ENCODE assay signal across 8 cellular contexts in the genomic region with DNA sequence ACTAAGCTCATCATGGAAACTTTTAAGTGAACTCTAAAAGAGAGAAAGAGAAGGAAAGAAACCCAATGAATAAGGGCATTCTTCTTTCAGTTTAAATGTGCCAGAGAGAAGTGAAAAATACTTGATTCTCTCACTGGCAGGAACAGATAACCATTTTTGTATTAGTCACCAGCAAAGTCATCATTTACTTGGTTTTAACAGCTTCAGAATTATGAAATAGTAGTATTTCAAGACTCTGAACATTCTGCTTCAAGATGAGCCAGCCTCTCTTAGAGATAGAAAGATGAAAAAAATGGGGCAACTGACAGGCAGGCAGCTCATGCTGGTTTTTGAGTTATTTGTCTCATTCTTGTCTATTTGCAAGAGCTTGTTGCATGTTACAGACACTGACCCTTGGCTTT.
DNase-seq lines count a peak whose midpoint lies in the region; ATAC-seq and TF ChIP-seq lines count a peak whose summit lies in the region.

No MANE protein-coding gene starts in this region.

- ATAC-seq in activated CD8-positive, alpha-beta memory T cell treated with anti-CD3 and anti-CD28 coated beads, Interleukin-2, amount 10 ng/mL, durations not matched to agents 7 days and 5 days: peak; percentile 61
- ATAC-seq in HG03064 (IDR thresholded peaks at IDR 0.05; ENCODE audit: low read depth, unreplicated experiment) (peak; percentile 80), omental fat pad (ENCODE audit: low FRiP score) (peak; percentile 92), HG03097 (IDR thresholded peaks at IDR 0.05; ENCODE audit: low FRiP score, unreplicated experiment) (no peak)

- DNase-seq in activated CD8-positive, alpha-beta memory T cell treated with anti-CD3 and anti-CD28 coated beads, Interleukin-2, amount 10 ng/mL, durations not matched to agents 7 days and 5 days: no peak
- DNase-seq in activated CD8-positive, alpha-beta memory T cell treated with anti-CD3 and anti-CD28 coated beads for 24 hours: no peak
- DNase-seq in omental fat pad (ENCODE audit: low spot score): no peak
- no peak for DNase-seq in NCI-H524 treated with DMSO at 0.1 percent for 48 hours (lab: John Stamatoyannopoulos, UW)
- DNase-seq in NCI-H146 (lab: John Stamatoyannopoulos, UW): no peak

- TF ChIP-seq CTCF in omental fat pad (IDR thresholded peaks at IDR 0.05): no peak

- H3K4me1 Mint-ChIP-seq in activated CD8-positive, alpha-beta memory T cell treated with anti-CD3 and anti-CD28 coated beads, Interleukin-2, amount 10 ng/mL, durations not matched to agents 7 days and 5 days: peaks cover 24% of the 10 kb centered on the region
- peaks cover 4% of the 10 kb centered on the region for H3K4me1 Mint-ChIP-seq in T-helper 1 cell treated with Interleukin-12 subunit alpha and Interleukin-12 subunit beta and Interleukin-4 antibody, amounts not matched to agents 30 μg/mL and 1 μg/mL, for 36 hours (ENCODE audit: low read depth)

- H3K36me3 Mint-ChIP-seq in activated CD8-positive, alpha-beta memory T cell treated with anti-CD3 and anti-CD28 coated beads, Interleukin-2, amount 10 ng/mL, durations not matched to agents 7 days and 5 days: peaks cover 12% of the 10 kb centered on the region
- peaks cover 1% of the 10 kb centered on the region for H3K36me3 Mint-ChIP-seq in T-helper 1 cell treated with Interleukin-12 subunit alpha and Interleukin-12 subunit beta and Interleukin-4 antibody, amounts not matched to agents 30 μg/mL and 1 μg/mL, for 36 hours (ENCODE audit: low read depth)

- H3K27me3 Mint-ChIP-seq in activated CD8-positive, alpha-beta memory T cell treated with anti-CD3 and anti-CD28 coated beads, Interleukin-2, amount 10 ng/mL, durations not matched to agents 7 days and 5 days: peaks cover 3% of the 10 kb centered on the region
- no peaks in the 10 kb centered on the region for H3K27me3 Mint-ChIP-seq in T-helper 1 cell treated with Interleukin-12 subunit alpha and Interleukin-12 subunit beta and Interleukin-4 antibody, amounts not matched to agents 30 μg/mL and 1 μg/mL, for 36 hours (ENCODE audit: low read depth)

- H3K9me3 Mint-ChIP-seq in activated CD8-positive, alpha-beta memory T cell treated with anti-CD3 and anti-CD28 coated beads, Interleukin-2, amount 10 ng/mL, durations not matched to agents 7 days and 5 days (ENCODE audit: low read depth): peaks cover 3% of the 10 kb centered on the region
- no peaks in the 10 kb centered on the region for H3K9me3 Mint-ChIP-seq in T-helper 1 cell treated with Interleukin-12 subunit alpha and Interleukin-12 subunit beta and Interleukin-4 antibody, amounts not matched to agents 30 μg/mL and 1 μg/mL, for 36 hours

- peak overlapping the region; percentile 55 for H3K27ac Mint-ChIP-seq in activated CD8-positive, alpha-beta memory T cell treated with anti-CD3 and anti-CD28 coated beads, Interleukin-2, amount 10 ng/mL, durations not matched to agents 7 days and 5 days
- peak overlapping the region; percentile 9 for H3K27ac Mint-ChIP-seq in T-helper 1 cell treated with Interleukin-12 subunit alpha and Interleukin-12 subunit beta and Interleukin-4 antibody, amounts not matched to agents 30 μg/mL and 1 μg/mL, for 36 hours

- H3K4me3 Mint-ChIP-seq in activated CD8-positive, alpha-beta memory T cell treated with anti-CD3 and anti-CD28 coated beads, Interleukin-2, amount 10 ng/mL, durations not matched to agents 7 days and 5 days: no peak overlapping the region
- H3K4me3 Mint-ChIP-seq in T-helper 1 cell treated with Interleukin-12 subunit alpha and Interleukin-12 subunit beta and Interleukin-4 antibody, amounts not matched to agents 30 μg/mL and 1 μg/mL, for 36 hours: no peak overlapping the region

- CTCF ChIA-PET in activated CD8-positive, alpha-beta memory T cell treated with anti-CD3 and anti-CD28 coated beads, Interleukin-2, amount 10 ng/mL, durations not matched to agents 7 days and 5 days (lab: Charles Lee): interaction anchor here (1.2 to 5.3 kb wide), 3 partner anchors 8 to 96 kb away, joined by 3 to 34 read pairs (median 5); no protein-coding TSS in a partner anchor
